Comparison of ENCODE assay signal across 8 cellular contexts in the genomic region with DNA sequence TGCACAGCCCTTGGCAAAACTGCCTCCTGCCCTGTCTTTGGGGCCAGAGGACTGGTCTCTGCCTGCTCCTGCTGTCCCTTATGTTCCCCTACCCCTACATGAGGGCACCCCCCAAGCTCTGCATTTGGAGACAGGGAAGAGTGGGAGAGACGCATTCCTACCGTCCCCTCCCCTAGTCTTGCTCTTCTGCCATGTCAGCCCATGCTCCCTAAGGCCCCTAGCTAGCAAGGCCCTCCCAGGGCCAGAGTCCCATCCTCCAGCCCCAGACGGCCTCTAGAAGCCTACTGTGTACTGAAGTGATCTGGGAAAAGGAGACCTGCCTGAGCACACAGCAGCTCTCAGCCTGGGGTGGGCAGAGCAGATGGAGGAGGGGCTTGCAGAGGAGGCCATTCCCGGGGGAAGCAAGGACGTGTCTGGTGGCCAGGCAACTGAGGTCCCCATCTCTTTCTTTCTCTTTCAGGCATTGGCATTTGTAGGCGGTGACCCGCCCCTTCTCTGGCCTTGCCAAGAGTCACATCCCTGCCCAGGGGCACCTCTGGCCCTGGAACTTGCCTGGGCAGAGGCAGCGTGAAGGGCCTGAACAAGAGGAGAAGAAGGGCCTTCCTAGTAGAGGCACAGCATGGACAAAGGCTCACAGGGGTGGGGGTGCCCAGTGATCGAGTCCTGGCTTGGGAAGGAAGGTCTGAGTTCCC. TPM values are rescaled to one million over a fixed set of nuclear protein-coding genes. Genes with fewer than 3 reads are reported as not detected.
A peak's percentile ranks its signal among the peaks of the same experiment; 100 is the strongest.
DNase-seq lines count a peak whose midpoint lies in the region; ATAC-seq and TF ChIP-seq lines count a peak whose summit lies in the region.
"Not testable (repeated sequence)": the region's sequence is repeated elsewhere in the genome, so short reads cannot be mapped to it uniquely, and the experiment has no call there.

No MANE protein-coding gene starts in this region.

- not testable (repeated sequence) for H2AFZ ChIP-seq in hepatocyte; smooth muscle cell (ENCODE audit: low read depth)

- not testable (repeated sequence) for H3K9me2 ChIP-seq in hepatocyte (replicated peaks; ENCODE audit: insufficient read depth)

- H3K79me2 ChIP-seq in hepatocyte; smooth muscle cell (ENCODE audit: low read depth): not testable (repeated sequence)

- DNase-seq in H7; WTC11 (ENCODE audit: low spot score); activated naive CD4-positive, alpha-beta T cell treated with anti-CD3 and anti-CD28 coated beads, Interleukin-2, amount 10 ng/mL, durations not matched to agents 7 days and 5 days; central memory CD8-positive, alpha-beta T cell (ENCODE audit: low spot score in 2 of 2); hepatocyte (ENCODE audit: low spot score); natural killer cell; smooth muscle cell (lab: John Stamatoyannopoulos, UW; ENCODE audit: unreplicated experiment): not testable (repeated sequence)

- not testable (repeated sequence) for H3K4me3 ChIP-seq in BLaER1, hepatocyte
- peak overlapping the region; percentile 57 for H3K4me3 ChIP-seq in H7 (ENCODE audit: insufficient read depth, low read depth, low read length)
- H3K4me3 ChIP-seq in smooth muscle cell = peak overlapping the region; percentile 10

- not testable (repeated sequence) for H3K27ac Mint-ChIP-seq in WTC11; activated naive CD4-positive, alpha-beta T cell treated with anti-CD3 and anti-CD28 coated beads, Interleukin-2, amount 10 ng/mL, durations not matched to agents 7 days and 5 days; central memory CD8-positive, alpha-beta T cell (ENCODE audit: low read depth); natural killer cell

- H3K36me3 ChIP-seq in BLaER1; H7 (replicated peaks; ENCODE audit: control insufficient read depth, insufficient read depth, low read length); hepatocyte (replicated peaks; ENCODE audit: insufficient read depth, low read depth); smooth muscle cell (ENCODE audit: low read depth): not testable (repeated sequence)

- H3K4me3 Mint-ChIP-seq in WTC11 = peak overlapping the region; percentile 48
- H3K4me3 Mint-ChIP-seq in activated naive CD4-positive, alpha-beta T cell treated with anti-CD3 and anti-CD28 coated beads, Interleukin-2, amount 10 ng/mL, durations not matched to agents 7 days and 5 days = peak overlapping the region; percentile 55
- peak overlapping the region; percentile 62 for H3K4me3 Mint-ChIP-seq in central memory CD8-positive, alpha-beta T cell
- H3K4me3 Mint-ChIP-seq in natural killer cell = peak overlapping the region; percentile 71

- not testable (repeated sequence) for H3F3A ChIP-seq in smooth muscle cell (ENCODE audit: low read depth)

- H3K4me2 ChIP-seq in BLaER1 (peak overlapping the region; percentile 75; the same call in 1 of the 2 replicates), hepatocyte (peak overlapping the region; percentile 76)
- H3K4me2 ChIP-seq in smooth muscle cell = not testable (repeated sequence)

- H3K4me1 ChIP-seq in BLaER1 = peaks cover 38% of the 10 kb centered on the region
- not testable (repeated sequence) for H3K4me1 ChIP-seq in hepatocyte (ENCODE audit: insufficient read depth); smooth muscle cell (ENCODE audit: low read depth)

- H3K9ac ChIP-seq in BLaER1; smooth muscle cell (ENCODE audit: low read depth): not testable (repeated sequence)

- CTCF ChIA-PET in WTC11 (lab: Charles Lee) = interaction anchor here (1.4 kb wide), 1 partner anchor 40 kb away, joined by 3 read pairs; no protein-coding TSS in a partner anchor
- CTCF ChIA-PET in activated naive CD4-positive, alpha-beta T cell treated with anti-CD3 and anti-CD28 coated beads, Interleukin-2, amount 10 ng/mL, durations not matched to agents 7 days and 5 days (lab: Charles Lee) = interaction anchor here (0.6 kb wide), 1 partner anchor 33 kb away, joined by 3 read pairs; no protein-coding TSS in a partner anchor

- H3K9me3 Mint-ChIP-seq in WTC11; activated naive CD4-positive, alpha-beta T cell treated with anti-CD3 and anti-CD28 coated beads, Interleukin-2, amount 10 ng/mL, durations not matched to agents 7 days and 5 days; central memory CD8-positive, alpha-beta T cell; natural killer cell: not testable (repeated sequence)

- not testable (repeated sequence) for H3K27me3 Mint-ChIP-seq in WTC11 (ENCODE audit: low read depth); central memory CD8-positive, alpha-beta T cell
- peaks cover 40% of the 10 kb centered on the region for H3K27me3 Mint-ChIP-seq in activated naive CD4-positive, alpha-beta T cell treated with anti-CD3 and anti-CD28 coated beads, Interleukin-2, amount 10 ng/mL, durations not matched to agents 7 days and 5 days
- H3K27me3 Mint-ChIP-seq in natural killer cell (ENCODE audit: low read depth in 2 of 2) = peaks cover 8 to 23% of the 10 kb centered on the region in 2 donors

- WGBS in hepatocyte (ENCODE audit: low lambda C conversion rate, missing lambda C conversion rate) = 71% methylated on average over 9 of the region's 9 CpGs
- WGBS in smooth muscle cell (ENCODE audit: low lambda C conversion rate) = 71% methylated on average over 9 of the region's 9 CpGs

- peaks cover 19% of the 10 kb centered on the region for H3K4me1 Mint-ChIP-seq in WTC11
- H3K4me1 Mint-ChIP-seq in activated naive CD4-positive, alpha-beta T cell treated with anti-CD3 and anti-CD28 coated beads, Interleukin-2, amount 10 ng/mL, durations not matched to agents 7 days and 5 days; central memory CD8-positive, alpha-beta T cell; natural killer cell: not testable (repeated sequence)

- H3K27ac ChIP-seq in BLaER1; hepatocyte; smooth muscle cell (ENCODE audit: low read depth): not testable (repeated sequence)

- intact Hi-C loops in natural killer cell (cut with micrococcal nuclease) = not testable (repeated sequence)

- H3K27me3 ChIP-seq in BLaER1 = peaks cover 60% of the 10 kb centered on the region
- not testable (repeated sequence) for H3K27me3 ChIP-seq in H7 (ENCODE audit: control insufficient read depth, insufficient read depth, low read length); hepatocyte; smooth muscle cell (ENCODE audit: low read depth)

- H3K36me3 Mint-ChIP-seq in WTC11; activated naive CD4-positive, alpha-beta T cell treated with anti-CD3 and anti-CD28 coated beads, Interleukin-2, amount 10 ng/mL, durations not matched to agents 7 days and 5 days; central memory CD8-positive, alpha-beta T cell (ENCODE audit: insufficient read depth); natural killer cell: not testable (repeated sequence)

- TF ChIP-seq CTCF in WTC11 (IDR thresholded peaks at IDR 0.05); hepatocyte (IDR thresholded peaks at IDR 0.05; ENCODE audit: poor library complexity); natural killer cell (IDR thresholded peaks at IDR 0.05); smooth muscle cell (IDR thresholded peaks at IDR 0.05; ENCODE audit: borderline replicate concordance, insufficient read depth, poor library complexity, severe bottlenecking): not testable (repeated sequence)

- POLR2A ChIA-PET in WTC11 (lab: Charles Lee) = not testable (repeated sequence)

- not testable (repeated sequence) for H4K20me1 ChIP-seq in BLaER1; hepatocyte (ENCODE audit: insufficient read depth, poor library complexity, severe bottlenecking); smooth muscle cell (ENCODE audit: low read depth)

- not testable (repeated sequence) for H3K9me3 ChIP-seq in BLaER1; hepatocyte (ENCODE audit: low read depth); smooth muscle cell (replicated peaks; ENCODE audit: low read depth)

- not testable (repeated sequence) for ATAC-seq in WTC11; central memory CD8-positive, alpha-beta T cell (replicated peaks; ENCODE audit: extremely low read depth, poor library complexity, severe bottlenecking); natural killer cell

RNA-seq across cellular contexts. Expression of gene SMIM10L2A, which starts 1.6 kb away (rescaled TPM):
- 7.0 and 11.5 TPM in 2 replicates for total RNA-seq in H7 (2014; rRNA removed; shearing (Covaris generic))
- total RNA-seq in WTC11 (2021) = 4.5 to 4.8 TPM (median 4.7 TPM) in 3 replicates
- total RNA-seq in hepatocyte = 7.0 and 7.2 TPM in 2 replicates
- 4.2 and 5.0 TPM in 2 replicates for polyA plus RNA-seq in hepatocyte
- under 1 TPM; 0.08 to 0.27 (median 0.14) TPM for total RNA-seq in natural killer cell
- total RNA-seq in smooth muscle cell = 0.45 and 1.7 TPM in 2 replicates
- polyA plus RNA-seq in smooth muscle cell = 1.5 and 1.6 TPM in 2 replicates
